1 cellular context compared by ENCODE assay signal in the genomic region with DNA sequence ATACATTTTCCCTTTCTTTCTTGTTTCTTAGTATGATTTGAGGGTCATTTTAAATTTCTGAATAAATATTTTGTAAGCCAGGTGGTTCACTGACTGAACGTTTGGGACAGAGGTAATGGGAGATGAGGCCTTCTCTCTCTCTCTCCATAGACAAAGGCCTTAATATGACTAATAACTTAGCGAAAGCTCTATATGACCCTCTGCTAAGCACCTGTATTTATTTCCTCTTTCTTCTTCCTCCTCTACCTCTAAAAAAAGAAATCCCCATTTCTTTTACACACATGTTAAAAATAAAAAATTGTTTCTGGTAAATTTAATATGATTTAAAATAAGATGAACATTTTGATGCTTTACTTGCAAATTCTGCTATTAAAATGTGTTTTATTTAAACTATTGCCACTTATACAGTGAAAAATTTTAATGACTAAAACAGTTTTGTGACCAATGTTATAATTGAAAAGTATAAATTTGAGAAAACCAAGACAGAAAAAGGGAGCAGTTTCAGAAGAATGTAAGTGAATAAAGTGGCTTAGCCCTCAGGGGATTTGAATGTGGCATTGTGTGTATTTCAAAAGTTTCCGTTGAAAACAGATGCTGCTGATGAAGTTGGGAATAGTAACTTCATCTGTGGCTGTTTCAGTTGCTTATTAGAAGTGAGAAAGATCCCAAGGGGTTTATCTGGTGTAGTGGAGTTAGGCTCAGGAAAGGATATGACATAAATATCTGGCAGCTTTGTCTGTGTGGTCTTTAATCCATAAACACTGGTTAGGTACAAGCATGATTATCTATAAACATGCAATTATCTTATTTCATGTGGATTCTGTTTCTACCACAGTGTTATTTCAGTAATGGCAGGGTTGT.
TF ChIP-seq lines count a peak whose summit lies in the region.

No MANE protein-coding gene starts in this region.

TF ChIP-seq in K562, 482 proteins besides CTCF, POLR2A, EP300 and RAD21 (continued from another document):
- TF ChIP-seq, protein P1, sequence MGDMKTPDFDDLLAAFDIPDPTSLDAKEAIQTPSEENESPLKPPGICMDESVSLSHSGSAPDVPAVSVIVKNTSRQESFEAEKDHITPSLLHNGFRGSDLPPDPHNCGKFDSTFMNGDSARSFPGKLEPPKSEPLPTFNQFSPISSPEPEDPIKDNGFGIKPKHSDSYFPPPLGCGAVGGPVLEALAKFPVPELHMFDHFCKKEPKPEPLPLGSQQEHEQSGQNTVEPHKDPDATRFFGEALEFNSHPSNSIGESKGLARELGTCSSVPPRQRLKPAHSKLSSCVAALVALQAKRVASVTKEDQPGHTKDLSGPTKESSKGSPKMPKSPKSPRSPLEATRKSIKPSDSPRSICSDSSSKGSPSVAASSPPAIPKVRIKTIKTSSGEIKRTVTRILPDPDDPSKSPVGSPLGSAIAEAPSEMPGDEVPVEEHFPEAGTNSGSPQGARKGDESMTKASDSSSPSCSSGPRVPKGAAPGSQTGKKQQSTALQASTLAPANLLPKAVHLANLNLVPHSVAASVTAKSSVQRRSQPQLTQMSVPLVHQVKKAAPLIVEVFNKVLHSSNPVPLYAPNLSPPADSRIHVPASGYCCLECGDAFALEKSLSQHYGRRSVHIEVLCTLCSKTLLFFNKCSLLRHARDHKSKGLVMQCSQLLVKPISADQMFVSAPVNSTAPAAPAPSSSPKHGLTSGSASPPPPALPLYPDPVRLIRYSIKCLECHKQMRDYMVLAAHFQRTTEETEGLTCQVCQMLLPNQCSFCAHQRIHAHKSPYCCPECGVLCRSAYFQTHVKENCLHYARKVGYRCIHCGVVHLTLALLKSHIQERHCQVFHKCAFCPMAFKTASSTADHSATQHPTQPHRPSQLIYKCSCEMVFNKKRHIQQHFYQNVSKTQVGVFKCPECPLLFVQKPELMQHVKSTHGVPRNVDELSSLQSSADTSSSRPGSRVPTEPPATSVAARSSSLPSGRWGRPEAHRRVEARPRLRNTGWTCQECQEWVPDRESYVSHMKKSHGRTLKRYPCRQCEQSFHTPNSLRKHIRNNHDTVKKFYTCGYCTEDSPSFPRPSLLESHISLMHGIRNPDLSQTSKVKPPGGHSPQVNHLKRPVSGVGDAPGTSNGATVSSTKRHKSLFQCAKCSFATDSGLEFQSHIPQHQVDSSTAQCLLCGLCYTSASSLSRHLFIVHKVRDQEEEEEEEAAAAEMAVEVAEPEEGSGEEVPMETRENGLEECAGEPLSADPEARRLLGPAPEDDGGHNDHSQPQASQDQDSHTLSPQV (IDR thresholded peaks at IDR 0.05) = no peak
- TF ChIP-seq ZFX (CRISPR knock-in tag; IDR thresholded peaks at IDR 0.05) = peak; percentile 34; the same call in 1 of the 2 replicates
- peak; percentile 59; the same call in 1 of the 2 replicates for TF ChIP-seq FOXM1 (IDR thresholded peaks at IDR 0.05; ENCODE audit: low read depth)
- TF ChIP-seq FOXM1 (CRISPR knock-in tag; IDR thresholded peaks at IDR 0.05; ENCODE audit: low read depth) = no peak
